In the genomic region with DNA sequence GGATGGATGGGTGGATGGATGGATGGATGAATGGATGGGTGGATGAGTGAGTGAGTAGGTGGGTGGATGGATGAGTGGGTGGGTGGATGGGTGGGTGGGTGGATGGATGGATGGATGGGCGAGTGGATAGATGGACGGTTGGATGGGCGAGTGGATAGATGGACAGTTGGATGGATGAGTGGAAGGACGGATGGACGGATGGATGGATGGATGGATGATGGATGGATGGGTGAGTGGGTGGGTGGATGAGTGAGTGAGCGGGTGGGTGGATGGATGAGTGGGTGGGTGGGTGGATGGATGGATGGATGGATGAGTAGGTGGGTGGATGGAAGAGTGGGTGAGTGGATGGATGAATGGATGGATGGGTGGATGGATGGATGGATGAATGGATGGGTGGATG, we compare ENCODE assay signal across 4 cellular contexts. TPM values are rescaled to one million over a fixed set of nuclear protein-coding genes. Genes with fewer than 3 reads are reported as not detected.
"Had no signal": no experiment of that assay in that cellular context is flagged by ENCODE, and none has a peak within 500 bp of the region (broad histone marks: within the 10 kb centered on the region; RNA-seq: fewer than 3 reads in every experiment).

No MANE protein-coding gene starts in this region.

RNA-seq across cellular contexts. Expression of gene DRC7, which starts 35.2 kb away (rescaled TPM):
- total RNA-seq: LHCN-M2, M059J, MCF 10A, NCI-H460 had no signal
